Comparison of ENCODE assay signal across 9 cellular contexts in the genomic region with DNA sequence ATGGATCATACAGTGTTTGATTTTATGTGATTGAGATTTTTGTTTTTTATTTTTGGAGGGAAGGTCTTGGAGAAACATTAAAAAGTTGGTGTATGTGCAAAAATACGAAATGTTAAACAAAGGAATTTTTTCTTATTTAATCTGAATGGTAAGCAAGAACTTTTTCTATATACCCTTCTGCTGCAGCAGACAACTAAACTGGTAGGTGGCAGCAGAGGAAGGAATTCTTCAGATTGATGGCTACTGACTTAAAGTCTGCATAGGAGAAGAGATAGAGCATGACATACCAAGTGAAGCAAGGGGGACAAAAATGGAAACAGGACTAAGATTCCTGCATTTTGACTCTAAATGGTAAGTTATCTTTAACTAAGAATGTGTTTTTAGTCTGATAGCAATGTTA. TPM values are rescaled to one million over a fixed set of nuclear protein-coding genes. Genes with fewer than 3 reads are reported as not detected.
DNase-seq lines count a peak whose midpoint lies in the region; ATAC-seq, FAIRE-seq and TF ChIP-seq lines count a peak whose summit lies in the region.
"Had no signal": no experiment of that assay in that cellular context is flagged by ENCODE, and none has a peak within 500 bp of the region (broad histone marks: within the 10 kb centered on the region; RNA-seq: fewer than 3 reads in every experiment).

No MANE protein-coding gene starts in this region.

- H4K20me1 ChIP-seq in IMR-90 (ENCODE audit: insufficient read depth, low read length) (no peaks in the 10 kb centered on the region), HepG2 (ENCODE audit: insufficient read depth, low read length) (no peaks in the 10 kb centered on the region)

- TF ChIP-seq POLR2A in IMR-90 (IDR thresholded peaks at IDR 0.05; ENCODE audit: low read depth, low read length), result no peak
- no peak for TF ChIP-seq POLR2A in HepG2 (IDR thresholded peaks at IDR 0.05; ENCODE audit: insufficient read depth in 1 of 2, low read depth in 2 of 2, low read length in 2 of 2)

- no peak overlapping the region for H2BK15ac ChIP-seq in IMR-90 (ENCODE audit: low read depth, low read length)

- H3K27me3 ChIP-seq in Caco-2 (replicated peaks; ENCODE audit: control insufficient read depth, insufficient read depth, low read length) (no peaks in the 10 kb centered on the region), IMR-90 (ENCODE audit: control insufficient read depth, insufficient read depth, low read length) (no peaks in the 10 kb centered on the region), HepG2 (ENCODE audit: control insufficient read depth in 1 of 2, insufficient read depth in 2 of 2, low read length in 2 of 2) (no peaks in the 10 kb centered on the region)
- H3K27me3 ChIP-seq: neutrophil had no signal

- WGBS in IMR-90 (ENCODE audit: extremely low coverage in 2 of 2, insufficient read length in 1 of 2), 2 experiments, result no CpG with 5 or more reads among the region's 1 CpG
- 4% methylated on average over 1 of the region's 1 CpG for WGBS in HepG2 (ENCODE audit: low lambda C conversion rate)

- H3K9me1 ChIP-seq in IMR-90 (ENCODE audit: insufficient read depth, low read length), result peaks cover 3% of the 10 kb centered on the region; the same call in 1 of the 2 replicates

- ATAC-seq in IMR-90 (ENCODE audit: low read depth), result peak; percentile 66; the same call in 1 of the 2 replicates
- peak; percentile 46; the same call in 1 of the 3 replicates for ATAC-seq in HepG2
- ATAC-seq in GM19023 (IDR thresholded peaks at IDR 0.05; ENCODE audit: unreplicated experiment), result no peak
- ATAC-seq in activated CD4-positive, CD25-positive, alpha-beta regulatory T cell treated with anti-CD3 and anti-CD28 coated beads, Interleukin-2, amount 50 U/mL, for 24 hours, result no peak
- ATAC-seq in natural killer cell treated with Interleukin-12 subunit alpha and Interleukin-12 subunit beta and Interleukin-15 and Interleukin-18, amount 100 ng/mL, for 72 hours, result no peak

- TF ChIP-seq EP300 in HepG2 (IDR thresholded peaks at IDR 0.05; ENCODE audit: low read depth in 2 of 2, low read length in 2 of 2) (no peak), HepG2 (CRISPR knock-in tag; IDR thresholded peaks at IDR 0.05; ENCODE audit: borderline replicate concordance) (no peak)

- CTCF ChIA-PET in Caco-2 (lab: Charles Lee) (no interaction called here), IMR-90 (lab: Yijun Ruan, JAX) (no interaction called here), HepG2 (lab: Yijun Ruan, JAX; ENCODE audit: low intra/inter-chr PET ratio, low total read pairs) (interaction anchor here (1.6 kb wide), 1 partner anchor 110 kb away, joined by 4 read pairs; no protein-coding TSS in a partner anchor)

- dilution Hi-C loops in IMR-90 (cut with HindIII; ENCODE audit: low sequenced_read_pairs, unreplicated experiment), result no loop called here

- no peaks in the 10 kb centered on the region for H3K4me1 ChIP-seq in Caco-2
- peaks cover 4% of the 10 kb centered on the region; the same call in 1 of the 2 replicates for H3K4me1 ChIP-seq in IMR-90 (ENCODE audit: control insufficient read depth, insufficient read depth, low read length)
- no peaks in the 10 kb centered on the region for H3K4me1 ChIP-seq in HepG2 (ENCODE audit: insufficient read depth, low read length)

- H4K5ac ChIP-seq in IMR-90 (ENCODE audit: low read depth, low read length), result no peak overlapping the region

- H3K27ac Mint-ChIP-seq in Caco-2 (ENCODE audit: unreplicated experiment), result no peak overlapping the region
- H3K27ac Mint-ChIP-seq in natural killer cell treated with Interleukin-12 subunit alpha and Interleukin-12 subunit beta and Interleukin-15 and Interleukin-18, amount 100 ng/mL, for 72 hours, result no peak overlapping the region

- H3K18ac ChIP-seq in IMR-90 (ENCODE audit: low read depth, low read length), result no peak overlapping the region

- H3K4ac ChIP-seq in IMR-90 (ENCODE audit: low read depth, low read length), result no peak overlapping the region

- H3K79me1 ChIP-seq in IMR-90 (ENCODE audit: low read depth in 1 of 2, low read length in 2 of 2), result no peaks in the 10 kb centered on the region

- no peak overlapping the region for H2AK9ac ChIP-seq in IMR-90 (replicated peaks; ENCODE audit: low read depth, low read length, poor library complexity)

- no peak overlapping the region for H3K27ac ChIP-seq in IMR-90 (ENCODE audit: insufficient read depth, low read length)
- no peak overlapping the region for H3K27ac ChIP-seq in HepG2 (ENCODE audit: extremely low read length, insufficient read depth, low read length)
- H3K27ac ChIP-seq: neutrophil had no signal

- H4K8ac ChIP-seq in IMR-90 (ENCODE audit: low read depth in 2 of 2, low read length in 2 of 2), result no peak overlapping the region

- no peak overlapping the region for H2AK5ac ChIP-seq in IMR-90 (ENCODE audit: low read depth, low read length)

- H2AFZ ChIP-seq in IMR-90 (replicated peaks; ENCODE audit: low read length, poor library complexity), result no peak overlapping the region
- H2AFZ ChIP-seq in HepG2 (ENCODE audit: low read length), result no peak overlapping the region

- in situ Hi-C loops in IMR-90 (cut with MboI; ENCODE audit: low sequenced_read_pairs), result no loop called here
- in situ Hi-C loops in astrocyte of the spinal cord (cut with HindIII; ENCODE audit: low sequenced_read_pairs), result no loop called here
- in situ Hi-C loops in HepG2 (cut with HindIII; ENCODE audit: extremely low pct_ligation_motif_present, low pct_unique_long_range_greater_than_20kb), result no loop called here

- no TSS peak for BruUV-seq in Caco-2 (replicated peaks; lab: Mats Ljungman, UMichigan)
- no TSS peak for BruUV-seq in IMR-90 (replicated peaks; lab: Mats Ljungman, UMichigan)
- BruUV-seq in HepG2 (replicated peaks; lab: Mats Ljungman, UMichigan), result no TSS peak

- intact Hi-C loops in Caco-2 (cut with micrococcal nuclease; ENCODE audit: unreplicated experiment), result loop anchor here (1.0 kb wide), 2 partner anchors 110 to 259 kb away; no protein-coding TSS in a partner anchor
- intact Hi-C loops in IMR-90 (cut with micrococcal nuclease), result loop anchor here (5.0 kb wide), 1 partner anchor 83 kb away; the partner anchor contains the start of gene RIMKLB
- intact Hi-C loops in HepG2 (cut with micrococcal nuclease; ENCODE audit: unreplicated experiment), result loop anchor here (2.0 kb wide), 1 partner anchor 110 kb away; no protein-coding TSS in a partner anchor

- no peak overlapping the region for H3K56ac ChIP-seq in IMR-90 (ENCODE audit: extremely low read depth, insufficient read depth, low read length)

- H2BK5ac ChIP-seq in IMR-90 (ENCODE audit: low read depth, low read length, poor library complexity, severe bottlenecking), result no peak overlapping the region

- no peak overlapping the region for H3K4me2 ChIP-seq in IMR-90 (ENCODE audit: low read depth, low read length)
- no peak overlapping the region for H3K4me2 ChIP-seq in HepG2 (ENCODE audit: low read depth, low read length)

- DNase-seq in Caco-2 (peak in 1 of 2 experiments; percentile 57), IMR-90 (peak; percentile 44), astrocyte of the spinal cord (ENCODE audit: low read depth, low spot score) (peak; percentile 55), HepG2 (ENCODE audit: low spot score) (peak; percentile 16), NK-92 (lab: John Stamatoyannopoulos, UW; ENCODE audit: unreplicated experiment) (no peak)
- DNase-seq in natural killer cell treated with Interleukin-12 subunit alpha and Interleukin-12 subunit beta and Interleukin-15 and Interleukin-18, amount 100 ng/mL, for 72 hours (ENCODE audit: low spot score), result no peak

- peaks cover 6% of the 10 kb centered on the region for H3K27me3 Mint-ChIP-seq in Caco-2 (ENCODE audit: insufficient read depth, unreplicated experiment)
- no peaks in the 10 kb centered on the region for H3K27me3 Mint-ChIP-seq in natural killer cell treated with Interleukin-12 subunit alpha and Interleukin-12 subunit beta and Interleukin-15 and Interleukin-18, amount 100 ng/mL, for 72 hours

- H3K36me3 Mint-ChIP-seq in Caco-2 (ENCODE audit: insufficient read depth, unreplicated experiment), result no peaks in the 10 kb centered on the region
- no peaks in the 10 kb centered on the region for H3K36me3 Mint-ChIP-seq in natural killer cell treated with Interleukin-12 subunit alpha and Interleukin-12 subunit beta and Interleukin-15 and Interleukin-18, amount 100 ng/mL, for 72 hours

- H3K79me2 ChIP-seq in HepG2 (ENCODE audit: insufficient read depth, low read length), result no peaks in the 10 kb centered on the region

- TF ChIP-seq CTCF in Caco-2 (IDR thresholded peaks at IDR 0.05; ENCODE audit: insufficient read depth in 1 of 2, low read depth in 1 of 2, low read length in 1 of 2, severe bottlenecking in 1 of 2, unreplicated experiment in 1 of 2) (peak; percentile 53 to 60), IMR-90 (conservative IDR thresholded peaks at IDR 0.05; ENCODE audit: low read depth, low read length) (peak; percentile 35), astrocyte of the spinal cord (IDR thresholded peaks at IDR 0.05; ENCODE audit: low read depth, low read length) (peak; percentile 40), HepG2 (CRISPR knock-in tag; IDR thresholded peaks at IDR 0.05) (0 out of 2 replicates have a peak, but pooled peaks have one; percentile 15)

- H2BK20ac ChIP-seq in IMR-90 (ENCODE audit: low read depth, low read length), result no peak overlapping the region

- no peak overlapping the region for H3K14ac ChIP-seq in IMR-90 (replicated peaks; ENCODE audit: low read depth, low read length)

- no peak overlapping the region for H4K91ac ChIP-seq in IMR-90 (ENCODE audit: insufficient read depth, low read depth, low read length)

- H3K36me3 ChIP-seq in Caco-2 (ENCODE audit: control insufficient read depth, insufficient read depth, low read length) (no peaks in the 10 kb centered on the region), IMR-90 (ENCODE audit: control insufficient read depth, insufficient read depth, low read length) (no peaks in the 10 kb centered on the region), HepG2 (replicated peaks in 1 of 2; ENCODE audit: control insufficient read depth in 1 of 2, insufficient read depth in 2 of 2, low read length in 2 of 2) (no peaks in the 10 kb centered on the region)
- H3K36me3 ChIP-seq: neutrophil had no signal

- no peak overlapping the region for H3K23ac ChIP-seq in IMR-90 (ENCODE audit: low read depth, low read length)

- H3K4me3 ChIP-seq in Caco-2 (ENCODE audit: low read depth, low read length) (no peak overlapping the region), IMR-90 (ENCODE audit: insufficient read depth, low read depth, low read length) (no peak overlapping the region), astrocyte of the spinal cord (ENCODE audit: low read depth, low read length) (no peak overlapping the region), HepG2 (replicated peaks in 1 of 3; ENCODE audit: insufficient read depth in 1 of 3, low read depth in 2 of 3, low read length in 3 of 3) (no peak overlapping the region)

- no peak for TF ChIP-seq RAD21 in IMR-90 (IDR thresholded peaks at IDR 0.05; ENCODE audit: low read length)
- no peak for TF ChIP-seq RAD21 in HepG2 (CRISPR knock-in tag; IDR thresholded peaks at IDR 0.05)

- H3K9ac ChIP-seq in IMR-90 (ENCODE audit: low read depth, low read length), result no peak overlapping the region
- H3K9ac ChIP-seq in HepG2 (ENCODE audit: insufficient read depth, low read depth, low read length), result no peak overlapping the region

- H3K9me3 ChIP-seq in Caco-2, result no peaks in the 10 kb centered on the region
- no peaks in the 10 kb centered on the region for H3K9me3 ChIP-seq in IMR-90 (ENCODE audit: control insufficient read depth, insufficient read depth, low read length)
- no peaks in the 10 kb centered on the region for H3K9me3 ChIP-seq in HepG2 (ENCODE audit: low read length)
- H3K9me3 ChIP-seq: neutrophil had no signal

- peak; percentile 49 for FAIRE-seq in HepG2 (lab: Jason Lieb, UNC)

- H2BK120ac ChIP-seq in IMR-90 (ENCODE audit: low read depth, low read length), result no peak overlapping the region

- H3K4me3 Mint-ChIP-seq in Caco-2 (ENCODE audit: unreplicated experiment), result no peak overlapping the region
- no peak overlapping the region for H3K4me3 Mint-ChIP-seq in natural killer cell treated with Interleukin-12 subunit alpha and Interleukin-12 subunit beta and Interleukin-15 and Interleukin-18, amount 100 ng/mL, for 72 hours

- POLR2A ChIA-PET in Caco-2 (lab: Charles Lee), result no interaction called here
- POLR2A ChIA-PET in IMR-90 (lab: Charles Lee; ENCODE audit: unreplicated experiment), result no interaction called here
- POLR2A ChIA-PET in HepG2 (lab: Yijun Ruan, JAX), result no interaction called here

- H3K9me3 Mint-ChIP-seq in Caco-2 (ENCODE audit: unreplicated experiment), result no peaks in the 10 kb centered on the region
- H3K9me3 Mint-ChIP-seq in natural killer cell treated with Interleukin-12 subunit alpha and Interleukin-12 subunit beta and Interleukin-15 and Interleukin-18, amount 100 ng/mL, for 72 hours, result no peaks in the 10 kb centered on the region

- no peaks in the 10 kb centered on the region for H3K4me1 Mint-ChIP-seq in Caco-2 (ENCODE audit: low read depth, unreplicated experiment)
- no peaks in the 10 kb centered on the region for H3K4me1 Mint-ChIP-seq in natural killer cell treated with Interleukin-12 subunit alpha and Interleukin-12 subunit beta and Interleukin-15 and Interleukin-18, amount 100 ng/mL, for 72 hours (ENCODE audit: low read depth in 2 of 2)

RNA-seq across cellular contexts. Expression of gene A2ML1, which starts 42.0 kb away (rescaled TPM):
- total RNA-seq in Caco-2 (2022) (not detected in 2 replicates), IMR-90 (2012; rRNA removed) (not detected in 2 replicates), HepG2 (2016; rRNA removed; fragmentation: Illumina TruSeq; extraction: Trizol) (not detected in 2 replicates)
- polyA plus RNA-seq in IMR-90 (2012; rRNA removed) (not detected in 2 replicates), HepG2 (2011; rRNA removed) (not detected in 2 replicates)
- polyA plus RNA-seq in IMR-90 (2012; cell fraction: cytosol; rRNA removed), result not detected in 2 replicates
- not detected in 2 replicates for polyA plus RNA-seq in IMR-90 (2012; cell fraction: nucleus; rRNA removed; ENCODE audit: low replicate concordance)
- total RNA-seq in HepG2 (2016; cell fraction: cytosol; rRNA removed; fragmentation: Illumina TruSeq; extraction: Trizol; ENCODE audit: low read depth), result not detected in 2 replicates
- not detected in 2 replicates for total RNA-seq in HepG2 (2016; cell fraction: insoluble cytoplasmic fraction; rRNA removed; fragmentation: Illumina TruSeq; extraction: Trizol)
- not detected in 2 replicates for total RNA-seq in HepG2 (2016; cell fraction: membrane; rRNA removed; fragmentation: Illumina TruSeq; extraction: Trizol)
- not detected in 2 replicates for total RNA-seq in HepG2 (2016; cell fraction: nucleus; rRNA removed; fragmentation: Illumina TruSeq; extraction: Trizol)
- not detected in 2 replicates for polyA plus RNA-seq in HepG2 (2011; cell fraction: cytosol; rRNA removed)
- not detected in 2 replicates for polyA plus RNA-seq in HepG2 (2011; cell fraction: nucleus; rRNA removed)
- polyA plus RNA-seq in HepG2 (2012), result not detected in 2 replicates
- polyA plus RNA-seq in HepG2 (2016; cell fraction: cytosol; fragmentation: Illumina TruSeq; extraction: Trizol; ENCODE audit: low read depth), result not detected in 2 replicates
- polyA plus RNA-seq in HepG2 (2016; cell fraction: insoluble cytoplasmic fraction; fragmentation: Illumina TruSeq; extraction: Trizol; ENCODE audit: low read depth), result not detected in 2 replicates
- not detected in 2 replicates for polyA plus RNA-seq in HepG2 (2016; cell fraction: membrane; fragmentation: Illumina TruSeq; extraction: Trizol; ENCODE audit: low read depth)
- not detected in 2 replicates for polyA plus RNA-seq in HepG2 (2016; cell fraction: nucleus; fragmentation: Illumina TruSeq; extraction: Trizol; ENCODE audit: insufficient read depth, low read depth)
- 0.09 TPM in 1 of 2 replicates, not detected in the other for polyA minus RNA-seq in HepG2 (2011; rRNA and poly(A)+ RNA removed; ENCODE audit: low replicate concordance)
- not detected in 2 replicates for polyA minus RNA-seq in HepG2 (2011; cell fraction: cytosol; rRNA and poly(A)+ RNA removed)
- not detected in 2 replicates for polyA minus RNA-seq in HepG2 (2011; cell fraction: nucleus; rRNA and poly(A)+ RNA removed)
- total RNA-seq in natural killer cell treated with Interleukin-12 subunit alpha and Interleukin-12 subunit beta and Interleukin-15 and Interleukin-18, amount 100 ng/mL, for 72 hours, result not detected

Comparison
In these comparisons a context has a peak if more than half of its experiments do, and no peak if none do; other contexts are left out.
1. DNase-seq: peak in IMR-90 (single experiment), astrocyte of the spinal cord (single experiment) and HepG2 (single experiment); none in natural killer cell treated with Interleukin-12 subunit alpha and Interleukin-12 subunit beta and Interleukin-15 and Interleukin-18, amount 100 ng/mL, for 72 hours (single experiment) and NK-92 (single experiment).
2. ATAC-seq: peak in IMR-90 (single experiment) and HepG2 (single experiment); none in GM19023 (single experiment), activated CD4-positive, CD25-positive, alpha-beta regulatory T cell treated with anti-CD3 and anti-CD28 coated beads, Interleukin-2, amount 50 U/mL, for 24 hours (0 of 2) and natural killer cell treated with Interleukin-12 subunit alpha and Interleukin-12 subunit beta and Interleukin-15 and Interleukin-18, amount 100 ng/mL, for 72 hours (0 of 2).
3. Peak in every context shown above with its lines, with median percentiles within 50 percentile points of each other: CTCF ChIP-seq.